Comparison of ENCODE assay signal across 12 cellular contexts in the genomic region with DNA sequence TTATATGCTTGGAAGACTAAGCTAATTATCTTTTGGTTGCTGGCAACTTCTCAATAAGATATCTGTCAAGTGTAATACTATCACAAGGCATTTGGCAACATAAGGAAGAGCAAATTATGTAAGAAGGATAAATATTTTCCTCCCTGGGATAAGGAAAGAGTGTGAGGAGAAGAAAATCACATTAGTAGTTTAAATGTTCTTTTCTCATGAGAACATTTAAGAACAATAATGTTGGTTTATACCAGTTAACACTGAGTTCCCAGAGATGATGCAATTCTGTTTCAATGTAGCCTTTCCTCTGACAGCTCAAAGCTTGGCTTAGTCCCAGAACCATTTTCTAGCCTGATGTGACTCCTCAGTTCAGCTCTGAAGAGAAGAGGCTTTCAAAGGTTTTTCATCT.
A peak's percentile ranks its signal among the peaks of the same experiment; 100 is the strongest.
DNase-seq lines count a peak whose midpoint lies in the region; ATAC-seq and TF ChIP-seq lines count a peak whose summit lies in the region.
"Had no signal": no experiment of that assay in that cellular context is flagged by ENCODE, and none has a peak within 500 bp of the region (broad histone marks: within the 10 kb centered on the region; RNA-seq: fewer than 3 reads in every experiment).

No MANE protein-coding gene starts in this region.

- no peaks in the 10 kb centered on the region for H3K4me1 Mint-ChIP-seq in natural killer cell treated with Interleukin-12 subunit alpha and Interleukin-12 subunit beta and Interleukin-15 and Interleukin-18, amount 100 ng/mL, for 72 hours (ENCODE audit: low read depth in 2 of 2)
- H3K4me1 Mint-ChIP-seq: activated naive CD8-positive, alpha-beta T cell treated with anti-CD3 and anti-CD28 coated beads, Interleukin-2, amount 10 ng/mL, durations not matched to agents 7 days and 5 days; naive B cell had no signal

- H3K27me3 Mint-ChIP-seq in natural killer cell treated with Interleukin-12 subunit alpha and Interleukin-12 subunit beta and Interleukin-15 and Interleukin-18, amount 100 ng/mL, for 72 hours: peaks cover 10 to 13% of the 10 kb centered on the region in 2 donors

- H3K4me3 ChIP-seq in fibroblast of the aortic adventitia (ENCODE audit: low read depth, low read length) (no peak overlapping the region), retinal pigment epithelial cell (ENCODE audit: low read length) (no peak overlapping the region)

- H3K36me3 Mint-ChIP-seq in natural killer cell treated with Interleukin-12 subunit alpha and Interleukin-12 subunit beta and Interleukin-15 and Interleukin-18, amount 100 ng/mL, for 72 hours: no peaks in the 10 kb centered on the region
- H3K36me3 Mint-ChIP-seq: activated naive CD8-positive, alpha-beta T cell treated with anti-CD3 and anti-CD28 coated beads, Interleukin-2, amount 10 ng/mL, durations not matched to agents 7 days and 5 days; naive B cell had no signal

- ATAC-seq in natural killer cell treated with Interleukin-12 subunit alpha and Interleukin-12 subunit beta and Interleukin-15 and Interleukin-18, amount 100 ng/mL, for 72 hours: no peak
- no peak for ATAC-seq in GM18858 (IDR thresholded peaks at IDR 0.05; ENCODE audit: unreplicated experiment)
- ATAC-seq in activated CD4-positive, CD25-positive, alpha-beta regulatory T cell treated with anti-CD3 and anti-CD28 coated beads, Interleukin-2, amount 50 U/mL, for 24 hours: no peak

- TF ChIP-seq CTCF in fibroblast of the aortic adventitia (IDR thresholded peaks at IDR 0.05; ENCODE audit: insufficient read depth, low read length) (no peak), retinal pigment epithelial cell (conservative IDR thresholded peaks at IDR 0.05; ENCODE audit: low read depth, low read length) (no peak)

- no peak overlapping the region for H3K4me3 Mint-ChIP-seq in natural killer cell treated with Interleukin-12 subunit alpha and Interleukin-12 subunit beta and Interleukin-15 and Interleukin-18, amount 100 ng/mL, for 72 hours
- H3K4me3 Mint-ChIP-seq: activated naive CD8-positive, alpha-beta T cell treated with anti-CD3 and anti-CD28 coated beads, Interleukin-2, amount 10 ng/mL, durations not matched to agents 7 days and 5 days; naive B cell had no signal

- peak; percentile 40 for DNase-seq in H4 (ENCODE audit: low spot score)
- peak; percentile 26 for DNase-seq in RPMI7951 (ENCODE audit: low read depth)
- DNase-seq in fibroblast of the aortic adventitia (ENCODE audit: low read depth): peak; percentile 94
- peak; percentile 69 for DNase-seq in retinal pigment epithelial cell (ENCODE audit: low read depth)
- no peak for DNase-seq in natural killer cell treated with Interleukin-12 subunit alpha and Interleukin-12 subunit beta and Interleukin-15 and Interleukin-18, amount 100 ng/mL, for 72 hours (ENCODE audit: low spot score)
- DNase-seq in activated CD4-positive, alpha-beta T cell treated with anti-CD3 and anti-CD28 coated beads, Interleukin-2, amount 50 U/mL, for 48 hours: no peak
- DNase-seq: activated naive CD8-positive, alpha-beta T cell treated with anti-CD3 and anti-CD28 coated beads, Interleukin-2, amount 10 ng/mL, durations not matched to agents 7 days and 5 days; naive B cell; SIG-M5; stimulated activated naive CD4-positive, alpha-beta T cell treated with Interleukin-2 at 50 U/mL for 16 hours had no signal

- no peak overlapping the region for H3K27ac Mint-ChIP-seq in natural killer cell treated with Interleukin-12 subunit alpha and Interleukin-12 subunit beta and Interleukin-15 and Interleukin-18, amount 100 ng/mL, for 72 hours
- H3K27ac Mint-ChIP-seq: activated naive CD8-positive, alpha-beta T cell treated with anti-CD3 and anti-CD28 coated beads, Interleukin-2, amount 10 ng/mL, durations not matched to agents 7 days and 5 days; naive B cell had no signal

- H3K9me3 Mint-ChIP-seq in natural killer cell treated with Interleukin-12 subunit alpha and Interleukin-12 subunit beta and Interleukin-15 and Interleukin-18, amount 100 ng/mL, for 72 hours: peaks cover 5% of the 10 kb centered on the region
- H3K9me3 Mint-ChIP-seq: activated naive CD8-positive, alpha-beta T cell treated with anti-CD3 and anti-CD28 coated beads, Interleukin-2, amount 10 ng/mL, durations not matched to agents 7 days and 5 days had no signal

Comparison
In these comparisons a context has a peak if more than half of its experiments do, and no peak if none do; other contexts are left out.
1. DNase-seq: peak in H4 (single experiment), RPMI7951 (single experiment), fibroblast of the aortic adventitia (single experiment) and retinal pigment epithelial cell (single experiment); none in natural killer cell treated with Interleukin-12 subunit alpha and Interleukin-12 subunit beta and Interleukin-15 and Interleukin-18, amount 100 ng/mL, for 72 hours (single experiment) and activated CD4-positive, alpha-beta T cell treated with anti-CD3 and anti-CD28 coated beads, Interleukin-2, amount 50 U/mL, for 48 hours (0 of 2).